8 cellular contexts compared by ENCODE assay signal in genomic region chr17:60142872-60143499, GRCh38. TPM values are rescaled to one million over a fixed set of nuclear protein-coding genes. Genes with fewer than 3 reads are reported as not detected.
DNase-seq lines count a peak whose midpoint lies in the region; ATAC-seq and TF ChIP-seq lines count a peak whose summit lies in the region.

No MANE protein-coding gene starts in this region.

- ATAC-seq in HG02759 (IDR thresholded peaks at IDR 0.05; ENCODE audit: unreplicated experiment), result no peak

- TF ChIP-seq POLR2A in erythroblast (IDR thresholded peaks at IDR 0.05; ENCODE audit: low read length), result no peak

- in situ Hi-C loops in KBM-7 (cut with MboI; ENCODE audit: low pct_unique_long_range_greater_than_20kb, low sequenced_read_pairs), result no loop called here

- TF ChIP-seq CTCF in GM10266 (IDR thresholded peaks at IDR 0.05; ENCODE audit: control insufficient read depth, insufficient read depth, low read depth, missing control alignments), result peak; percentile 83

- DNase-seq in GM10266 (ENCODE audit: extremely low spot score) (peak; percentile 83), KBM-7 (peak; percentile 90), OCI-M1 (lab: John Stamatoyannopoulos, UW) (peak; percentile 93), erythroblast (lab: John Stamatoyannopoulos, UW) (peak; percentile 74 to 83), myocyte (ENCODE audit: low read depth) (peak; percentile 86)
- peak; percentile 85 for DNase-seq in activated CD8-positive, alpha-beta memory T cell treated with anti-CD3 and anti-CD28 coated beads, Interleukin-2, amount 50 U/mL, for 48 hours
- DNase-seq in stimulated activated CD8-positive, alpha-beta memory T cell treated with anti-CD3 and anti-CD28 coated beads, Interleukin-4, amount 100 ng/mL, for 48 hours, result peak; percentile 90

RNA-seq across cellular contexts. Expression of gene CA4, which starts 6.8 kb away (rescaled TPM):
- not detected in 2 replicates for total RNA-seq in myocyte
- polyA plus RNA-seq in myocyte (2012), result not detected
